Comparison of ENCODE assay signal across 14 cellular contexts in genomic region chr19:40154121-40154680, GRCh38. TPM values are rescaled to one million over a fixed set of nuclear protein-coding genes. Genes with fewer than 3 reads are reported as not detected.
DNase-seq lines count a peak whose midpoint lies in the region; ATAC-seq and TF ChIP-seq lines count a peak whose summit lies in the region.
"Had no signal": no experiment of that assay in that cellular context is flagged by ENCODE, and none has a peak within 500 bp of the region (broad histone marks: within the 10 kb centered on the region; RNA-seq: fewer than 3 reads in every experiment).

No MANE protein-coding gene starts in this region.

- WGBS in IMR-90 (ENCODE audit: extremely low coverage in 2 of 2, insufficient read length in 1 of 2), 2 experiments = no CpG with 5 or more reads among the region's 11 CpGs
- no CpG with 5 or more reads among the region's 11 CpGs for WGBS in trophoblast cell (ENCODE audit: extremely low coverage, insufficient coverage, insufficient read length)

- no peak overlapping the region for H3K23ac ChIP-seq in IMR-90 (ENCODE audit: low read depth, low read length)
- H3K23ac ChIP-seq in trophoblast cell (ENCODE audit: low read length) = no peak overlapping the region

- no peak overlapping the region for H3K56ac ChIP-seq in IMR-90 (ENCODE audit: extremely low read depth, insufficient read depth, low read length)

- H3K79me1 ChIP-seq in IMR-90 (ENCODE audit: low read depth in 1 of 2, low read length in 2 of 2) (no peaks in the 10 kb centered on the region), trophoblast cell (ENCODE audit: low read length) (no peaks in the 10 kb centered on the region)

- H3K14ac ChIP-seq in IMR-90 (replicated peaks; ENCODE audit: low read depth, low read length) (no peak overlapping the region), trophoblast cell (ENCODE audit: low read length) (no peak overlapping the region)

- no peak overlapping the region for H2BK15ac ChIP-seq in IMR-90 (ENCODE audit: low read depth, low read length)

- no peak overlapping the region for H2BK120ac ChIP-seq in IMR-90 (ENCODE audit: low read depth, low read length)
- no peak overlapping the region for H2BK120ac ChIP-seq in trophoblast cell (ENCODE audit: insufficient read depth, low read length, poor library complexity)

- H2BK12ac ChIP-seq in trophoblast cell (ENCODE audit: low read length) = no peak overlapping the region

- H2AK9ac ChIP-seq in IMR-90 (replicated peaks; ENCODE audit: low read depth, low read length, poor library complexity) = peak overlapping the region; percentile 16

- H3K27me3 Mint-ChIP-seq in chondrocyte (ENCODE audit: low read depth) = peaks cover 2% of the 10 kb centered on the region
- peaks cover 3% of the 10 kb centered on the region for H3K27me3 Mint-ChIP-seq in type B pancreatic cell
- H3K27me3 Mint-ChIP-seq: CD4-positive, CD25-positive, alpha-beta regulatory T cell had no signal

- no peak for ATAC-seq in IMR-90 (ENCODE audit: low read depth)
- no peak for ATAC-seq in Right ventricle myocardium inferior
- ATAC-seq: GM12878 had no signal

- dilution Hi-C loops in IMR-90 (cut with HindIII; ENCODE audit: low sequenced_read_pairs, unreplicated experiment) = no loop called here

- 0 out of 2 replicates have a peak overlapping the region, but pooled peaks have one; percentile 30 for H3K27ac ChIP-seq in BLaER1
- H3K27ac ChIP-seq in IMR-90 (ENCODE audit: insufficient read depth, low read length) = no peak overlapping the region
- no peak overlapping the region for H3K27ac ChIP-seq in trophoblast cell (ENCODE audit: low read depth, low read length)

- no peaks in the 10 kb centered on the region for H3K36me3 Mint-ChIP-seq in chondrocyte (ENCODE audit: low read depth)
- H3K36me3 Mint-ChIP-seq in type B pancreatic cell = no peaks in the 10 kb centered on the region
- H3K36me3 Mint-ChIP-seq: CD4-positive, CD25-positive, alpha-beta regulatory T cell had no signal

- H4K5ac ChIP-seq in IMR-90 (ENCODE audit: low read depth, low read length) = no peak overlapping the region

- H3K9ac ChIP-seq in BLaER1 = no peak overlapping the region
- no peak overlapping the region for H3K9ac ChIP-seq in IMR-90 (ENCODE audit: low read depth, low read length)
- no peak overlapping the region for H3K9ac ChIP-seq in trophoblast cell (ENCODE audit: low read length)

- no peaks in the 10 kb centered on the region for H3K79me2 ChIP-seq in trophoblast cell (ENCODE audit: control insufficient read depth, insufficient read depth, low read length, poor library complexity)

- H3K27me3 ChIP-seq in BLaER1 = no peaks in the 10 kb centered on the region
- no peaks in the 10 kb centered on the region for H3K27me3 ChIP-seq in IMR-90 (ENCODE audit: control insufficient read depth, insufficient read depth, low read length)
- no peaks in the 10 kb centered on the region for H3K27me3 ChIP-seq in trophoblast cell (ENCODE audit: insufficient read depth, low read length)
- H3K27me3 ChIP-seq: BLaER1 treated with 17β-estradiol and CSF1 and Interleukin-3, amounts not matched to agents 10 nM and 100 nM had no signal

- in situ Hi-C loops in IMR-90 (cut with MboI; ENCODE audit: low sequenced_read_pairs) (no loop called here), GM13977 (cut with MboI; ENCODE audit: low pct_unique_long_range_greater_than_20kb, low sequenced_read_pairs, unreplicated experiment) (no loop called here)

- H4K8ac ChIP-seq in IMR-90 (ENCODE audit: low read depth in 2 of 2, low read length in 2 of 2) = no peak overlapping the region
- H4K8ac ChIP-seq in trophoblast cell (ENCODE audit: low read depth, low read length) = no peak overlapping the region

- no peak overlapping the region for H3K18ac ChIP-seq in IMR-90 (ENCODE audit: low read depth, low read length)
- H3K18ac ChIP-seq in trophoblast cell (ENCODE audit: low read length) = no peak overlapping the region

- H3K9me3 ChIP-seq in BLaER1 (peaks cover 13% of the 10 kb centered on the region), IMR-90 (ENCODE audit: control insufficient read depth, insufficient read depth, low read length) (no peaks in the 10 kb centered on the region), trophoblast cell (ENCODE audit: insufficient read depth, low read depth, low read length) (peaks cover 4% of the 10 kb centered on the region)

- no peak overlapping the region for H2BK20ac ChIP-seq in IMR-90 (ENCODE audit: low read depth, low read length)

- H2AFZ ChIP-seq in IMR-90 (replicated peaks; ENCODE audit: low read length, poor library complexity) = no peak overlapping the region
- H2AFZ ChIP-seq in trophoblast cell (ENCODE audit: insufficient read depth, low read length, poor library complexity) = no peak overlapping the region

- DNase-seq in IMR-90 = no peak
- peak; percentile 30 for DNase-seq in chondrocyte (ENCODE audit: low spot score)
- DNase-seq in trophoblast cell = peak; percentile 23 to 70
- DNase-seq in stimulated activated naive CD4-positive, alpha-beta T cell treated with Interleukin-2 at 50 U/mL for 16 hours (lab: John Stamatoyannopoulos, UW) = no peak
- no peak for DNase-seq in type B pancreatic cell (ENCODE audit: extremely low spot score, unreplicated experiment)
- DNase-seq in GM13977 (ENCODE audit: low spot score) = no peak
- no peak for DNase-seq in Right ventricle myocardium inferior (ENCODE audit: missing footprints)
- DNase-seq: CD4-positive, CD25-positive, alpha-beta regulatory T cell; DMS53; GOT3; H9 had no signal

- H2BK5ac ChIP-seq in IMR-90 (ENCODE audit: low read depth, low read length, poor library complexity, severe bottlenecking) = no peak overlapping the region
- no peak overlapping the region for H2BK5ac ChIP-seq in trophoblast cell (ENCODE audit: low read depth, low read length, poor library complexity)

- H3K4me2 ChIP-seq in BLaER1 (peak overlapping the region; percentile 72), IMR-90 (ENCODE audit: low read depth, low read length) (no peak overlapping the region), trophoblast cell (ENCODE audit: low read length) (no peak overlapping the region)

- H3K9me3 Mint-ChIP-seq in chondrocyte (ENCODE audit: low read depth) (peaks cover 3% of the 10 kb centered on the region), type B pancreatic cell (no peaks in the 10 kb centered on the region)
- H3K9me3 Mint-ChIP-seq: CD4-positive, CD25-positive, alpha-beta regulatory T cell had no signal

- H2AK5ac ChIP-seq in IMR-90 (ENCODE audit: low read depth, low read length) (no peak overlapping the region), trophoblast cell (ENCODE audit: low read length) (no peak overlapping the region)

- no peaks in the 10 kb centered on the region for H3K9me1 ChIP-seq in IMR-90 (ENCODE audit: insufficient read depth, low read length)

- TF ChIP-seq RAD21 in IMR-90 (IDR thresholded peaks at IDR 0.05; ENCODE audit: low read length) = no peak

- no peak overlapping the region for H4K91ac ChIP-seq in IMR-90 (ENCODE audit: insufficient read depth, low read depth, low read length)
- H4K91ac ChIP-seq in trophoblast cell (ENCODE audit: low read depth, low read length) = no peak overlapping the region

- H3K36me3 ChIP-seq in BLaER1 = no peaks in the 10 kb centered on the region
- no peaks in the 10 kb centered on the region for H3K36me3 ChIP-seq in IMR-90 (ENCODE audit: control insufficient read depth, insufficient read depth, low read length)
- H3K36me3 ChIP-seq in trophoblast cell (ENCODE audit: control insufficient read depth in 1 of 2, insufficient read depth in 2 of 2, low read length in 2 of 2) = no peaks in the 10 kb centered on the region
- H3K36me3 ChIP-seq: BLaER1 treated with 17β-estradiol and CSF1 and Interleukin-3, amounts not matched to agents 10 nM and 100 nM had no signal

- H3K27ac Mint-ChIP-seq in chondrocyte (ENCODE audit: unreplicated experiment) = no peak overlapping the region
- H3K27ac Mint-ChIP-seq in type B pancreatic cell = no peak overlapping the region
- H3K27ac Mint-ChIP-seq: CD4-positive, CD25-positive, alpha-beta regulatory T cell; H9 had no signal

- intact Hi-C loops in IMR-90 (cut with micrococcal nuclease) = no loop called here
- intact Hi-C loops in Right ventricle myocardium inferior (cut with DNase I) = no loop called here

- no peak overlapping the region for H3K4ac ChIP-seq in IMR-90 (ENCODE audit: low read depth, low read length)
- no peak overlapping the region for H3K4ac ChIP-seq in trophoblast cell (ENCODE audit: low read depth, low read length)

- BruUV-seq in IMR-90 (replicated peaks; lab: Mats Ljungman, UMichigan) = no TSS peak

- H3K4me3 Mint-ChIP-seq in chondrocyte (ENCODE audit: unreplicated experiment) = no peak overlapping the region
- no peak overlapping the region for H3K4me3 Mint-ChIP-seq in type B pancreatic cell
- H3K4me3 Mint-ChIP-seq: CD4-positive, CD25-positive, alpha-beta regulatory T cell; H9 had no signal

- TF ChIP-seq POLR2A in IMR-90 (IDR thresholded peaks at IDR 0.05; ENCODE audit: low read depth, low read length) = no peak

- no peak for TF ChIP-seq CTCF in IMR-90 (conservative IDR thresholded peaks at IDR 0.05; ENCODE audit: low read depth, low read length)
- no peak for TF ChIP-seq CTCF in chondrocyte (IDR thresholded peaks at IDR 0.05)
- TF ChIP-seq CTCF in type B pancreatic cell (conservative IDR thresholded peaks at IDR 0.05) = no peak
- no peak for TF ChIP-seq CTCF in GM13977 (IDR thresholded peaks at IDR 0.05; ENCODE audit: extremely low read depth, insufficient read depth, missing control alignments)

- POLR2A ChIA-PET in IMR-90 (lab: Charles Lee; ENCODE audit: unreplicated experiment) = no interaction called here

- CTCF ChIA-PET in IMR-90 (lab: Yijun Ruan, JAX) = no interaction called here

- H4K12ac ChIP-seq in trophoblast cell (ENCODE audit: low read depth, low read length) = no peak overlapping the region

- H4K20me1 ChIP-seq in BLaER1 (no peaks in the 10 kb centered on the region), IMR-90 (ENCODE audit: insufficient read depth, low read length) (no peaks in the 10 kb centered on the region)
- H4K20me1 ChIP-seq: BLaER1 treated with 17β-estradiol and CSF1 and Interleukin-3, amounts not matched to agents 10 nM and 100 nM had no signal

- H3K4me3 ChIP-seq in BLaER1 = no peak overlapping the region
- no peak overlapping the region for H3K4me3 ChIP-seq in IMR-90 (ENCODE audit: insufficient read depth, low read depth, low read length)
- no peak overlapping the region for H3K4me3 ChIP-seq in trophoblast cell (ENCODE audit: low read depth, low read length)
- H3K4me3 ChIP-seq: BLaER1 treated with 17β-estradiol and CSF1 and Interleukin-3, amounts not matched to agents 10 nM and 100 nM; GM12878 had no signal

- peaks cover 4% of the 10 kb centered on the region for H3K4me1 Mint-ChIP-seq in chondrocyte (ENCODE audit: low read depth)
- no peaks in the 10 kb centered on the region for H3K4me1 Mint-ChIP-seq in type B pancreatic cell (ENCODE audit: unreplicated experiment)
- H3K4me1 Mint-ChIP-seq: CD4-positive, CD25-positive, alpha-beta regulatory T cell; H9 had no signal

- H3K4me1 ChIP-seq in BLaER1 (peaks cover 57% of the 10 kb centered on the region), IMR-90 (ENCODE audit: control insufficient read depth, insufficient read depth, low read length) (no peaks in the 10 kb centered on the region), trophoblast cell (ENCODE audit: control insufficient read depth in 1 of 2, insufficient read depth in 2 of 2, low read length in 2 of 2) (no peaks in the 10 kb centered on the region)

RNA-seq across cellular contexts. Expression of gene MAP3K10, which starts 37.0 kb away (rescaled TPM):
- 1.4 and 1.8 TPM in 2 replicates for total RNA-seq in IMR-90 (2012; rRNA removed)
- polyA plus RNA-seq in IMR-90 (2012; rRNA removed) = 5.5 and 6.4 TPM in 2 replicates
- 3.1 and 5.2 TPM in 2 replicates for polyA plus RNA-seq in IMR-90 (2012; cell fraction: cytosol; rRNA removed)
- 32.7 and 58.4 TPM in 2 replicates for polyA plus RNA-seq in IMR-90 (2012; cell fraction: nucleus; rRNA removed; ENCODE audit: low replicate concordance)
- 20.0 to 22.7 TPM (median 21.0 TPM) in 3 replicates for total RNA-seq in chondrocyte
- 4.5 and 4.6 TPM in 2 replicates for polyA plus RNA-seq in trophoblast cell (2013)
- total RNA-seq in type B pancreatic cell (ENCODE audit: low replicate concordance) = 16.8 and 23.4 TPM in 2 replicates
- total RNA-seq in Right ventricle myocardium inferior = 22.7 TPM

Comparison
In these comparisons a context has a peak if more than half of its experiments do, and no peak if none do; other contexts are left out.
1. DNase-seq: peak in chondrocyte (single experiment) and trophoblast cell (2 of 2); none in IMR-90 (single experiment), stimulated activated naive CD4-positive, alpha-beta T cell treated with Interleukin-2 at 50 U/mL for 16 hours (single experiment), type B pancreatic cell (single experiment), GM13977 (single experiment) and Right ventricle myocardium inferior (single experiment).